1 cellular context compared by ENCODE assay signal in the genomic region with DNA sequence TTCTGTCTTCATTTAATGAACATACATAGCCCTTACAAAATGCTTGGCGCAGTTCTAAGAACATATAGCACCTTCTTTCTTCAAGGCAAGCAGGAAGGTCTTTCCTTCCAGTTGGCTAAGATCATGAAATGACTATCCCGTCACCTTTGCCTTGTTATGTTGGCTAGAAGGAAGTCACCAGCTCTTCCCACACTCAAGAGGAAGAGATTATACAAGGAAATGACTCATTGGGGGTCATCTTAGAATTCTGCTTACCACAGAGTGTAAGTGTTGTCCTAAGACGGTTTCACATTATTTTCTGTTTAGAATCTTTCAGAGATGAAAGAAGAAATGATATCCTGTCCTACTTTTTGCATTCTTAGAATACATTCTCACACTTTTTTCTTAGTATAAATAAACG.
TF ChIP-seq lines count a peak whose summit lies in the region.

No MANE protein-coding gene starts in this region.

TF ChIP-seq in PFSK-1, 5 proteins besides CTCF, POLR2A, EP300 and RAD21 (continued from another document):
- TF ChIP-seq, protein P1, sequence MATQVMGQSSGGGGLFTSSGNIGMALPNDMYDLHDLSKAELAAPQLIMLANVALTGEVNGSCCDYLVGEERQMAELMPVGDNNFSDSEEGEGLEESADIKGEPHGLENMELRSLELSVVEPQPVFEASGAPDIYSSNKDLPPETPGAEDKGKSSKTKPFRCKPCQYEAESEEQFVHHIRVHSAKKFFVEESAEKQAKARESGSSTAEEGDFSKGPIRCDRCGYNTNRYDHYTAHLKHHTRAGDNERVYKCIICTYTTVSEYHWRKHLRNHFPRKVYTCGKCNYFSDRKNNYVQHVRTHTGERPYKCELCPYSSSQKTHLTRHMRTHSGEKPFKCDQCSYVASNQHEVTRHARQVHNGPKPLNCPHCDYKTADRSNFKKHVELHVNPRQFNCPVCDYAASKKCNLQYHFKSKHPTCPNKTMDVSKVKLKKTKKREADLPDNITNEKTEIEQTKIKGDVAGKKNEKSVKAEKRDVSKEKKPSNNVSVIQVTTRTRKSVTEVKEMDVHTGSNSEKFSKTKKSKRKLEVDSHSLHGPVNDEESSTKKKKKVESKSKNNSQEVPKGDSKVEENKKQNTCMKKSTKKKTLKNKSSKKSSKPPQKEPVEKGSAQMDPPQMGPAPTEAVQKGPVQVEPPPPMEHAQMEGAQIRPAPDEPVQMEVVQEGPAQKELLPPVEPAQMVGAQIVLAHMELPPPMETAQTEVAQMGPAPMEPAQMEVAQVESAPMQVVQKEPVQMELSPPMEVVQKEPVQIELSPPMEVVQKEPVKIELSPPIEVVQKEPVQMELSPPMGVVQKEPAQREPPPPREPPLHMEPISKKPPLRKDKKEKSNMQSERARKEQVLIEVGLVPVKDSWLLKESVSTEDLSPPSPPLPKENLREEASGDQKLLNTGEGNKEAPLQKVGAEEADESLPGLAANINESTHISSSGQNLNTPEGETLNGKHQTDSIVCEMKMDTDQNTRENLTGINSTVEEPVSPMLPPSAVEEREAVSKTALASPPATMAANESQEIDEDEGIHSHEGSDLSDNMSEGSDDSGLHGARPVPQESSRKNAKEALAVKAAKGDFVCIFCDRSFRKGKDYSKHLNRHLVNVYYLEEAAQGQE (IDR thresholded peaks at IDR 0.05; ENCODE audit: insufficient read depth in 1 of 2, low read depth in 2 of 2, low read length in 2 of 2) = no peak
